15 cellular contexts compared by ENCODE assay signal in genomic region chr13:95185311-95185710, GRCh38.
A peak's percentile ranks its signal among the peaks of the same experiment; 100 is the strongest.
DNase-seq lines count a peak whose midpoint lies in the region; ATAC-seq and TF ChIP-seq lines count a peak whose summit lies in the region.
"Had no signal": no experiment of that assay in that cellular context is flagged by ENCODE, and none has a peak within 500 bp of the region (broad histone marks: within the 10 kb centered on the region; RNA-seq: fewer than 3 reads in every experiment).

No MANE protein-coding gene starts in this region.

- H3K4me3 Mint-ChIP-seq in stimulated activated naive CD8-positive, alpha-beta T cell treated with anti-CD3 and anti-CD28 coated beads, Interleukin-15, Interleukin-2, amounts not matched to agents 100 ng/mL and 50 ng/mL, for 24 hours, result no peak overlapping the region

- no peaks in the 10 kb centered on the region for H3K9me3 ChIP-seq in mammary epithelial cell (replicated peaks; ENCODE audit: insufficient read depth, low read length)
- H3K9me3 ChIP-seq: adrenal gland had no signal

- in situ Hi-C loops in mammary epithelial cell (cut with MboI; ENCODE audit: low sequenced_read_pairs in 2 of 2), result loop anchor here in 1 of 2 donors (25.0 kb wide), 1 partner anchor 652 kb away; no protein-coding TSS in a partner anchor

- H3K4me1 ChIP-seq in mammary epithelial cell (ENCODE audit: insufficient read depth, low read length), result no peaks in the 10 kb centered on the region

- no peaks in the 10 kb centered on the region for H3K79me2 ChIP-seq in mammary epithelial cell (ENCODE audit: insufficient read depth, low read length)

- peaks cover 53% of the 10 kb centered on the region for H3K36me3 Mint-ChIP-seq in stimulated activated naive CD8-positive, alpha-beta T cell treated with anti-CD3 and anti-CD28 coated beads, Interleukin-15, Interleukin-2, amounts not matched to agents 100 ng/mL and 50 ng/mL, for 24 hours (ENCODE audit: low read depth)
- H3K36me3 Mint-ChIP-seq: naive B cell had no signal

- H3K27ac Mint-ChIP-seq in stimulated activated naive CD8-positive, alpha-beta T cell treated with anti-CD3 and anti-CD28 coated beads, Interleukin-15, Interleukin-2, amounts not matched to agents 100 ng/mL and 50 ng/mL, for 24 hours, result peak overlapping the region; percentile 79

- intact Hi-C loops in mammary epithelial cell (cut with micrococcal nuclease) (no loop called here), cardiac septum (cut with DNase I) (no loop called here)

- no peak overlapping the region for H2AFZ ChIP-seq in mammary epithelial cell (ENCODE audit: low read depth, low read length)

- H3K36me3 ChIP-seq in mammary epithelial cell (ENCODE audit: insufficient read depth, low read length), result no peaks in the 10 kb centered on the region
- H3K36me3 ChIP-seq: adrenal gland had no signal

- peaks cover 8% of the 10 kb centered on the region for H3K9me3 Mint-ChIP-seq in stimulated activated naive CD8-positive, alpha-beta T cell treated with anti-CD3 and anti-CD28 coated beads, Interleukin-15, Interleukin-2, amounts not matched to agents 100 ng/mL and 50 ng/mL, for 24 hours
- H3K9me3 Mint-ChIP-seq: naive B cell had no signal

- no peak for TF ChIP-seq CTCF in mammary epithelial cell (conservative IDR thresholded peaks at IDR 0.05 in 1 of 2, IDR thresholded peaks at IDR 0.05 in 1 of 2; ENCODE audit: extremely low read depth in 1 of 2, insufficient read depth in 1 of 2, low read depth in 1 of 2, low read length in 2 of 2)

- CTCF ChIA-PET in mammary epithelial cell (lab: Charles Lee; ENCODE audit: low non-redundant PET), result no interaction called here

- no peak overlapping the region for H3K4me3 ChIP-seq in mammary epithelial cell (replicated peaks in 1 of 3; ENCODE audit: insufficient read depth in 1 of 3, low read depth in 2 of 3, low read length in 3 of 3)
- H3K4me3 ChIP-seq: adrenal gland had no signal

- H3K27me3 Mint-ChIP-seq in stimulated activated naive CD8-positive, alpha-beta T cell treated with anti-CD3 and anti-CD28 coated beads, Interleukin-15, Interleukin-2, amounts not matched to agents 100 ng/mL and 50 ng/mL, for 24 hours, result no peaks in the 10 kb centered on the region

- WGBS in mammary epithelial cell (ENCODE audit: low coverage, missing lambda C conversion rate), result 76% methylated on average over 3 of the region's 3 CpGs

- H3K4me2 ChIP-seq in mammary epithelial cell (ENCODE audit: insufficient read depth, low read depth, low read length), result no peak overlapping the region

- BruUV-seq in mammary epithelial cell (replicated peaks; lab: Mats Ljungman, UMichigan), result no TSS peak

- no peak for DNase-seq in stimulated activated naive CD8-positive, alpha-beta T cell treated with anti-CD3 and anti-CD28 coated beads, Interleukin-15, Interleukin-2, amounts not matched to agents 100 U/mL and 50 U/mL, for 24 hours
- DNase-seq in NCI-H748 treated with DMSO at 0.1 percent for 48 hours (lab: John Stamatoyannopoulos, UW) (peak; percentile 59), mammary epithelial cell (peak; percentile 11), NCI-H446 treated with DMSO at 0.1 percent for 48 hours (lab: John Stamatoyannopoulos, UW) (no peak), cardiac septum (ENCODE audit: low spot score) (no peak), mesenteric fat pad (ENCODE audit: low spot score) (no peak)
- DNase-seq: adrenal gland, cerebellar nuclear complex, foreskin fibroblast, IMR-90, naive B cell, NCI-H1092, NCI-H446 had no signal

- dilution Hi-C loops in mammary epithelial cell (cut with HindIII; ENCODE audit: low sequenced_read_pairs), result no loop called here

- H3K27me3 ChIP-seq in mammary epithelial cell (ENCODE audit: insufficient read depth, low read length), result no peaks in the 10 kb centered on the region
- H3K27me3 ChIP-seq: adrenal gland had no signal

- no peak overlapping the region for H3K27ac ChIP-seq in mammary epithelial cell (ENCODE audit: insufficient read depth, low read depth, low read length)
- H3K27ac ChIP-seq: adrenal gland had no signal

- ATAC-seq in stimulated activated naive CD8-positive, alpha-beta T cell treated with anti-CD3 and anti-CD28 coated beads, Interleukin-15, Interleukin-2, amounts not matched to agents 100 U/mL and 50 U/mL, for 24 hours, result no peak
- ATAC-seq in HG02970 (IDR thresholded peaks at IDR 0.05; ENCODE audit: low FRiP score, unreplicated experiment), result no peak

- H3K9ac ChIP-seq in mammary epithelial cell (ENCODE audit: insufficient read depth, low read length), result no peak overlapping the region

- no peaks in the 10 kb centered on the region for H4K20me1 ChIP-seq in mammary epithelial cell (ENCODE audit: insufficient read depth, low read length)

- H3K4me1 Mint-ChIP-seq in stimulated activated naive CD8-positive, alpha-beta T cell treated with anti-CD3 and anti-CD28 coated beads, Interleukin-15, Interleukin-2, amounts not matched to agents 100 ng/mL and 50 ng/mL, for 24 hours (ENCODE audit: low read depth), result peaks cover 52% of the 10 kb centered on the region

Comparison
In these comparisons a context has a peak if more than half of its experiments do, and no peak if none do; other contexts are left out.
1. DNase-seq: peak in NCI-H748 treated with DMSO at 0.1 percent for 48 hours (single experiment) and mammary epithelial cell (single experiment); none in stimulated activated naive CD8-positive, alpha-beta T cell treated with anti-CD3 and anti-CD28 coated beads, Interleukin-15, Interleukin-2, amounts not matched to agents 100 U/mL and 50 U/mL, for 24 hours (single experiment), NCI-H446 treated with DMSO at 0.1 percent for 48 hours (single experiment), cardiac septum (single experiment) and mesenteric fat pad (single experiment).